7 cellular contexts compared by ENCODE assay signal in genomic region chr4:42151568-42152506, GRCh38. TPM values are rescaled to one million over a fixed set of nuclear protein-coding genes. Genes with fewer than 3 reads are reported as not detected.
DNase-seq lines count a peak whose midpoint lies in the region; ATAC-seq, FAIRE-seq and TF ChIP-seq lines count a peak whose summit lies in the region.

No MANE protein-coding gene starts in this region.

- no peak overlapping the region for H3K27ac Mint-ChIP-seq in activated CD8-positive, alpha-beta memory T cell treated with anti-CD3 and anti-CD28 coated beads, Interleukin-2, amount 10 ng/mL, durations not matched to agents 7 days and 5 days

- H2AFZ ChIP-seq in MM.1S (ENCODE audit: low read length), result peak overlapping the region; percentile 94
- H2AFZ ChIP-seq in hepatocyte, result peak overlapping the region; percentile 39

- WGBS in hepatocyte (ENCODE audit: low lambda C conversion rate, missing lambda C conversion rate), result under 1% methylated on average over 73 of the region's 122 CpGs

- CTCF ChIA-PET in activated CD8-positive, alpha-beta memory T cell treated with anti-CD3 and anti-CD28 coated beads, Interleukin-2, amount 10 ng/mL, durations not matched to agents 7 days and 5 days (lab: Charles Lee), result interaction anchor here (1.6 kb wide), 1 partner anchor 14 kb away, joined by 3 read pairs; no protein-coding TSS in a partner anchor

- H3K36me3 Mint-ChIP-seq in activated CD8-positive, alpha-beta memory T cell treated with anti-CD3 and anti-CD28 coated beads, Interleukin-2, amount 10 ng/mL, durations not matched to agents 7 days and 5 days, result peaks cover 4% of the 10 kb centered on the region

- H3K36me3 ChIP-seq in MM.1S (replicated peaks; ENCODE audit: insufficient read depth, low read length), result no peaks in the 10 kb centered on the region
- no peaks in the 10 kb centered on the region for H3K36me3 ChIP-seq in hepatocyte (replicated peaks; ENCODE audit: insufficient read depth, low read depth)

- DNase-seq in GM18507 (ENCODE audit: extremely low spot score, insufficient read length, low read depth) (peak; percentile 60), MM.1S (peak; percentile 83), hepatocyte (ENCODE audit: low spot score) (peak; percentile 26), dedifferentiated amniotic fluid mesenchymal stem cell (ENCODE audit: extremely low spot score) (no peak)
- DNase-seq in activated CD8-positive, alpha-beta memory T cell treated with anti-CD3 and anti-CD28 coated beads, Interleukin-2, amount 10 ng/mL, durations not matched to agents 7 days and 5 days, result peak; percentile 62
- DNase-seq in stimulated activated CD4-positive, alpha-beta T cell treated with anti-CD3 and anti-CD28 coated beads, Interleukin-12 subunit alpha, Interleukin-12 subunit beta, amount 100 ng/mL, for 4 hours, result peak; percentile 25

- ATAC-seq in GM21825 (IDR thresholded peaks at IDR 0.05; ENCODE audit: unreplicated experiment), result peak; percentile 55
- peak; percentile 67 for ATAC-seq in activated CD8-positive, alpha-beta memory T cell treated with anti-CD3 and anti-CD28 coated beads, Interleukin-2, amount 10 ng/mL, durations not matched to agents 7 days and 5 days

- H3K9me3 ChIP-seq in MM.1S (replicated peaks; ENCODE audit: insufficient read depth, low read length) (no peaks in the 10 kb centered on the region), hepatocyte (ENCODE audit: low read depth) (no peaks in the 10 kb centered on the region)

- H3K79me2 ChIP-seq in MM.1S (ENCODE audit: low read length), result peaks cover 26% of the 10 kb centered on the region
- no peaks in the 10 kb centered on the region for H3K79me2 ChIP-seq in hepatocyte

- H3K27ac ChIP-seq in MM.1S (ENCODE audit: low read length) (no peak overlapping the region), hepatocyte (no peak overlapping the region)

- H3K4me2 ChIP-seq in MM.1S (ENCODE audit: low read depth, low read length) (peak overlapping the region; percentile 94), hepatocyte (peak overlapping the region; percentile 93)

- H3K27me3 Mint-ChIP-seq in activated CD8-positive, alpha-beta memory T cell treated with anti-CD3 and anti-CD28 coated beads, Interleukin-2, amount 10 ng/mL, durations not matched to agents 7 days and 5 days, result peaks cover 56% of the 10 kb centered on the region

- H3F3A ChIP-seq in MM.1S (ENCODE audit: insufficient read depth, low read length), result 0 out of 2 replicates have a peak, but pooled peaks cover 3% of the 10 kb centered on the region

- peak overlapping the region; percentile 82 for H3K4me3 Mint-ChIP-seq in activated CD8-positive, alpha-beta memory T cell treated with anti-CD3 and anti-CD28 coated beads, Interleukin-2, amount 10 ng/mL, durations not matched to agents 7 days and 5 days

- FAIRE-seq in GM18507 (lab: Jason Lieb, UNC), result peak; percentile 55

- TF ChIP-seq CTCF in MM.1S (IDR thresholded peaks at IDR 0.05; ENCODE audit: low read length) (no peak), hepatocyte (IDR thresholded peaks at IDR 0.05; ENCODE audit: poor library complexity) (no peak)

- H3K4me1 Mint-ChIP-seq in activated CD8-positive, alpha-beta memory T cell treated with anti-CD3 and anti-CD28 coated beads, Interleukin-2, amount 10 ng/mL, durations not matched to agents 7 days and 5 days, result peaks cover 26% of the 10 kb centered on the region

- H3K27me3 ChIP-seq in MM.1S (replicated peaks; ENCODE audit: insufficient read depth, low read length), result no peaks in the 10 kb centered on the region
- H3K27me3 ChIP-seq in hepatocyte, result peaks cover 80% of the 10 kb centered on the region

- H3K4me3 ChIP-seq in MM.1S (ENCODE audit: low read length), result peak overlapping the region; percentile 80
- H3K4me3 ChIP-seq in hepatocyte, result peak overlapping the region; percentile 67

- H4K20me1 ChIP-seq in MM.1S (ENCODE audit: insufficient read depth, low read length) (no peaks in the 10 kb centered on the region), hepatocyte (ENCODE audit: insufficient read depth, poor library complexity, severe bottlenecking) (no peaks in the 10 kb centered on the region)

- H3K9me2 ChIP-seq in MM.1S (replicated peaks; ENCODE audit: insufficient read depth, low read length) (no peaks in the 10 kb centered on the region), hepatocyte (replicated peaks; ENCODE audit: insufficient read depth) (no peaks in the 10 kb centered on the region)

- H3K4me1 ChIP-seq in MM.1S (ENCODE audit: low read length), result peaks cover 15% of the 10 kb centered on the region; the same call in 1 of the 2 replicates
- no peaks in the 10 kb centered on the region for H3K4me1 ChIP-seq in hepatocyte (ENCODE audit: insufficient read depth)

- H3K9me3 Mint-ChIP-seq in activated CD8-positive, alpha-beta memory T cell treated with anti-CD3 and anti-CD28 coated beads, Interleukin-2, amount 10 ng/mL, durations not matched to agents 7 days and 5 days (ENCODE audit: low read depth), result no peaks in the 10 kb centered on the region

- H3K9ac ChIP-seq in MM.1S (ENCODE audit: low read length), result peak overlapping the region; percentile 58

RNA-seq across cellular contexts. Expression of gene BEND4, which starts 0.6 kb away (rescaled TPM):
- total RNA-seq in activated CD8-positive, alpha-beta memory T cell treated with anti-CD3 and anti-CD28 coated beads, Interleukin-2, amount 10 ng/mL, durations not matched to agents 7 days and 5 days, result 1 to 10 TPM; 3.2 to 5.9 TPM
- 0.10 and 0.24 TPM in 2 replicates for total RNA-seq in hepatocyte
- 0.06 TPM in 1 of 2 replicates, not detected in the other for polyA plus RNA-seq in hepatocyte
